In genomic region chr5:177393206-177393765, GRCh38 we compare ENCODE assay signal across 1 cellular context.
TF ChIP-seq lines count a peak whose summit lies in the region.

No MANE protein-coding gene starts in this region.

TF ChIP-seq in HepG2, 621 proteins besides CTCF, POLR2A, EP300 and RAD21:
- TF ChIP-seq BCLAF1 (IDR thresholded peaks at IDR 0.05) (no peak), ZNF768 (CRISPR knock-in tag; IDR thresholded peaks at IDR 0.05) (peak; percentile 80), ZSCAN31 (CRISPR knock-in tag; IDR thresholded peaks at IDR 0.05; ENCODE audit: low read depth) (no peak), ZSCAN5A (CRISPR knock-in tag; IDR thresholded peaks at IDR 0.05; ENCODE audit: borderline replicate concordance) (no peak), ZBTB26 (CRISPR knock-in tag; IDR thresholded peaks at IDR 0.05; ENCODE audit: borderline replicate concordance) (no peak)
